26 cellular contexts compared by ENCODE assay signal in genomic region chr20:42134265-42135098, GRCh38.
A peak's percentile ranks its signal among the peaks of the same experiment; 100 is the strongest.
DNase-seq lines count a peak whose midpoint lies in the region; ATAC-seq, FAIRE-seq and TF ChIP-seq lines count a peak whose summit lies in the region.
"Had no signal": no experiment of that assay in that cellular context is flagged by ENCODE, and none has a peak within 500 bp of the region (broad histone marks: within the 10 kb centered on the region; RNA-seq: fewer than 3 reads in every experiment).

No MANE protein-coding gene starts in this region.

- CTCF ChIA-PET in CD4-positive, alpha-beta memory T cell (lab: Charles Lee; ENCODE audit: partially characterized antibody): no interaction called here

- H3K27me3 ChIP-seq in bronchial epithelial cell (ENCODE audit: control insufficient read depth, insufficient read depth, low read length) (no peaks in the 10 kb centered on the region), right lobe of liver (no peaks in the 10 kb centered on the region), upper lobe of right lung (no peaks in the 10 kb centered on the region)
- no peaks in the 10 kb centered on the region for H3K27me3 ChIP-seq in CD4-positive, alpha-beta memory T cell (ENCODE audit: insufficient read depth, low read length)
- H3K27me3 ChIP-seq: BLaER1 had no signal

- TF ChIP-seq POLR2A in right lobe of liver (IDR thresholded peaks at IDR 0.05): no peak

- H3K27ac ChIP-seq in right lobe of liver: no peak overlapping the region
- H3K27ac ChIP-seq in CD4-positive, alpha-beta memory T cell (ENCODE audit: low read depth, low read length): no peak overlapping the region
- H3K27ac ChIP-seq in upper lobe of right lung: no peak overlapping the region
- H3K27ac ChIP-seq: 22Rv1, BLaER1, C4-2B had no signal

- H3K27me3 Mint-ChIP-seq in CD4-positive, alpha-beta memory T cell: no peaks in the 10 kb centered on the region
- H3K27me3 Mint-ChIP-seq: B cell; CD4-positive, CD25-positive, alpha-beta regulatory T cell had no signal

- H3K27ac Mint-ChIP-seq in CD4-positive, alpha-beta memory T cell: no peak overlapping the region
- H3K27ac Mint-ChIP-seq: B cell; CD4-positive, CD25-positive, alpha-beta regulatory T cell; HFFc6 had no signal

- peak; percentile 43 for FAIRE-seq in bronchial epithelial cell (lab: Jason Lieb, UNC)
- FAIRE-seq: A204.1, GM12891, GM18507, H54 had no signal

- H3K4me3 ChIP-seq in bronchial epithelial cell (ENCODE audit: low read depth, low read length) (no peak overlapping the region), right lobe of liver (no peak overlapping the region), upper lobe of right lung (no peak overlapping the region)
- no peak overlapping the region for H3K4me3 ChIP-seq in CD4-positive, alpha-beta memory T cell (ENCODE audit: low read length in 2 of 2)
- H3K4me3 ChIP-seq: BLaER1, HAP-1 had no signal

- no peaks in the 10 kb centered on the region for H3K36me3 Mint-ChIP-seq in CD4-positive, alpha-beta memory T cell
- H3K36me3 Mint-ChIP-seq: CD4-positive, CD25-positive, alpha-beta regulatory T cell had no signal

- H3K4me1 Mint-ChIP-seq in CD4-positive, alpha-beta memory T cell: no peaks in the 10 kb centered on the region
- H3K4me1 Mint-ChIP-seq: B cell; CD4-positive, CD25-positive, alpha-beta regulatory T cell; CD8-positive, alpha-beta memory T cell had no signal

- intact Hi-C loops in cardiac septum (cut with DNase I) (no loop called here), Right ventricle myocardium superior (cut with DNase I) (no loop called here), right lobe of liver (cut with DNase I) (no loop called here), upper lobe of right lung (cut with DNase I) (no loop called here)
- intact Hi-C loops in CD4-positive, alpha-beta memory T cell (cut with micrococcal nuclease): no loop called here

- H3K9me3 Mint-ChIP-seq in CD4-positive, alpha-beta memory T cell: peaks cover 0 to 8% (median 0%) of the 10 kb centered on the region in 8 donors

- POLR2A ChIA-PET in CD4-positive, alpha-beta memory T cell (lab: Charles Lee; ENCODE audit: partially characterized antibody): no interaction called here

- H3K36me3 ChIP-seq in bronchial epithelial cell (ENCODE audit: control insufficient read depth, insufficient read depth, low read length) (no peaks in the 10 kb centered on the region), right lobe of liver (no peaks in the 10 kb centered on the region), upper lobe of right lung (no peaks in the 10 kb centered on the region)
- H3K36me3 ChIP-seq in CD4-positive, alpha-beta memory T cell (ENCODE audit: insufficient read depth, low read length): no peaks in the 10 kb centered on the region
- H3K36me3 ChIP-seq: BLaER1, HAP-1 had no signal

- H3K9me3 ChIP-seq in right lobe of liver (no peaks in the 10 kb centered on the region), upper lobe of right lung (no peaks in the 10 kb centered on the region)
- H3K9me3 ChIP-seq in CD4-positive, alpha-beta memory T cell (ENCODE audit: control insufficient read depth in 1 of 2, low read length in 2 of 2): no peaks in the 10 kb centered on the region
- H3K9me3 ChIP-seq: BLaER1, HAP-1 had no signal

- 72% methylated on average over 5 of the region's 5 CpGs for WGBS in right lobe of liver (ENCODE audit: insufficient coverage, low coverage, low lambda C conversion rate, missing lambda C conversion rate)

- no peak for TF ChIP-seq CTCF in bronchial epithelial cell (IDR thresholded peaks at IDR 0.05; ENCODE audit: insufficient read depth, low read length, severe bottlenecking)
- no peak for TF ChIP-seq CTCF in right lobe of liver (IDR thresholded peaks at IDR 0.05)
- no peak for TF ChIP-seq CTCF in upper lobe of right lung (IDR thresholded peaks at IDR 0.05)

- DNase-seq in cardiac septum (ENCODE audit: low spot score): peak; percentile 41
- DNase-seq in Right ventricle myocardium superior: no peak
- DNase-seq in bronchial epithelial cell (ENCODE audit: low read depth): no peak
- no peak for DNase-seq in left lobe of liver (ENCODE audit: low spot score)
- no peak for DNase-seq in right lobe of liver
- no peak for DNase-seq in activated CD4-positive, alpha-beta T cell treated with anti-CD3 and anti-CD28 coated beads, Interleukin-2, amount 50 U/mL, for 1 hour
- no peak for DNase-seq in CD4-positive, alpha-beta memory T cell
- DNase-seq in upper lobe of right lung: no peak
- DNase-seq: Calu3; CD4-positive, CD25-positive, alpha-beta regulatory T cell; CD8-positive, alpha-beta memory T cell; COR-L47; DMS53; DMS79 treated with DMSO at 0.1 percent for 48 hours; GF-D8; GOT3; HFFc6 had no signal

- H3K4me3 Mint-ChIP-seq in CD4-positive, alpha-beta memory T cell: no peak overlapping the region
- H3K4me3 Mint-ChIP-seq: B cell; CD4-positive, CD25-positive, alpha-beta regulatory T cell; CD8-positive, alpha-beta memory T cell; HFFc6 had no signal

- H3K4me1 ChIP-seq in right lobe of liver (no peaks in the 10 kb centered on the region), upper lobe of right lung (no peaks in the 10 kb centered on the region)
- H3K4me1 ChIP-seq in CD4-positive, alpha-beta memory T cell (ENCODE audit: insufficient read depth, low read length): no peaks in the 10 kb centered on the region
- H3K4me1 ChIP-seq: BLaER1, HAP-1 had no signal

- ATAC-seq in Right ventricle myocardium superior (ENCODE audit: poor library complexity) (no peak), left lobe of liver (peak; percentile 64), right lobe of liver (peak; percentile 37 to 51 (median 38)), upper lobe of right lung (no peak)

Comparison
In these comparisons a context has a peak if more than half of its experiments do, and no peak if none do; other contexts are left out.
1. ATAC-seq: peak in left lobe of liver (single experiment) and right lobe of liver (4 of 4); none in Right ventricle myocardium superior (single experiment) and upper lobe of right lung (single experiment).